ENCODE assay signal across 8 cellular contexts in genomic region chr2:85132834-85133637, GRCh38. TPM values are rescaled to one million over a fixed set of nuclear protein-coding genes. Genes with fewer than 3 reads are reported as not detected.
DNase-seq lines count a peak whose midpoint lies in the region; ATAC-seq, FAIRE-seq and TF ChIP-seq lines count a peak whose summit lies in the region.

Gene TCF7L1 (plus strand): TSS chr2:85133392. CDS start chr2:85133685, 293 bp downstream.

- peaks cover 2% of the 10 kb centered on the region for H3K9me3 ChIP-seq in iPS-18c (ENCODE audit: control insufficient read depth, insufficient read depth, low read length)
- no peaks in the 10 kb centered on the region for H3K9me3 ChIP-seq in gastrocnemius medialis

- H3K4me3 ChIP-seq in bronchial epithelial cell (ENCODE audit: low read depth, low read length), result peak within 1 kb of the TSS; percentile 84
- H3K4me3 ChIP-seq in iPS-18c (ENCODE audit: insufficient read depth, low read depth, low read length), result peak within 1 kb of the TSS; percentile 93
- peak within 1 kb of the TSS; percentile 69 to 94 (median 80) for H3K4me3 ChIP-seq in gastrocnemius medialis

- intact Hi-C loops in gastrocnemius medialis (cut with DNase I; ENCODE audit: low total_unique reads), result loop anchor here (1.0 to 5.0 kb wide), 7 partner anchors 44 to 206 kb away; no protein-coding TSS in a partner anchor

- DNase-seq in ELF-1 (ENCODE audit: low read depth, low spot score) (peak; percentile 93), HS-5 (ENCODE audit: low read depth) (peak; percentile 37), SK-N-DZ (ENCODE audit: low spot score) (peak; percentile 63), bronchial epithelial cell (ENCODE audit: low read depth) (peak; percentile 63), gastrocnemius medialis (peak; percentile 67 to 77), OCI-M2 (lab: John Stamatoyannopoulos, UW; ENCODE audit: unreplicated experiment) (no peak)

- H3K27ac ChIP-seq in gastrocnemius medialis, result peak within 1 kb of the TSS; percentile 74 to 83 (median 76)

- H3K36me3 ChIP-seq in bronchial epithelial cell (ENCODE audit: control insufficient read depth, insufficient read depth, low read length) (no peaks in the 10 kb centered on the region), gastrocnemius medialis (no peaks in the 10 kb centered on the region)

- FAIRE-seq in bronchial epithelial cell (lab: Jason Lieb, UNC), result no peak

- TF ChIP-seq POLR2A in gastrocnemius medialis (IDR thresholded peaks at IDR 0.05), result peak; percentile 57 to 68

- TF ChIP-seq CTCF in bronchial epithelial cell (IDR thresholded peaks at IDR 0.05; ENCODE audit: insufficient read depth, low read length, severe bottlenecking), result peak; percentile 78
- peak; percentile 86 to 98 (median 91) for TF ChIP-seq CTCF in gastrocnemius medialis (IDR thresholded peaks at IDR 0.05 in 4 of 5, conservative IDR thresholded peaks at IDR 0.05 in 1 of 5)

- ATAC-seq in gastrocnemius medialis (peak; percentile 82 to 84), HG03565 (IDR thresholded peaks at IDR 0.05; ENCODE audit: unreplicated experiment) (no peak)

- in situ Hi-C loops in gastrocnemius medialis (cut with MboI; ENCODE audit: low sequenced_read_pairs in 4 of 4), result no loop called here

- peaks cover 13 to 29% of the 10 kb centered on the region in 2 donors for H3K4me1 ChIP-seq in gastrocnemius medialis

- H3K27me3 ChIP-seq in bronchial epithelial cell (ENCODE audit: control insufficient read depth, insufficient read depth, low read length) (no peaks in the 10 kb centered on the region), gastrocnemius medialis (no peaks in the 10 kb centered on the region)

RNA-seq across cellular contexts. Expression of gene TCF7L1, which starts in this region (rescaled TPM):
- polyA plus RNA-seq in SK-N-DZ (2014; cell fraction: cytosol; rRNA removed), result 0.27 TPM in 1 of 2 replicates, not detected in the other
- 0.40 TPM in 1 of 2 replicates, not detected in the other for polyA plus RNA-seq in SK-N-DZ (2014; cell fraction: nucleus; rRNA removed)
- total RNA-seq in bronchial epithelial cell, result 1.3 and 1.9 TPM in 2 replicates
- 1 to 10 TPM; 1.1 to 3.9 (median 2.8) TPM for total RNA-seq in gastrocnemius medialis
